Comparison of ENCODE assay signal across 32 cellular contexts in genomic region chr4:182562350-182562749, GRCh38.
DNase-seq lines count a peak whose midpoint lies in the region; ATAC-seq, FAIRE-seq and TF ChIP-seq lines count a peak whose summit lies in the region.
"Had no signal": no experiment of that assay in that cellular context is flagged by ENCODE, and none has a peak within 500 bp of the region (broad histone marks: within the 10 kb centered on the region; RNA-seq: fewer than 3 reads in every experiment).

No MANE protein-coding gene starts in this region.

- RAD21 ChIA-PET in GM12878 (lab: Charles Lee; ENCODE audit: unreplicated experiment) = no interaction called here

- H3K27ac ChIP-seq in BLaER1 (no peak overlapping the region), GM12878 (ENCODE audit: control insufficient read depth, insufficient read depth) (no peak overlapping the region)
- H3K27ac ChIP-seq: 22Rv1, esophagus muscularis mucosa, heart right ventricle, ovary, SK-N-MC had no signal

- no TSS peak for BruUV-seq in GM12878 (replicated peaks; lab: Mats Ljungman, UMichigan)

- FAIRE-seq in GM12878 (lab: Jason Lieb, UNC) = no peak
- FAIRE-seq: GM19239, HepG2 had no signal

- H3K27me3 ChIP-seq in BLaER1 = no peaks in the 10 kb centered on the region
- H3K27me3 ChIP-seq in GM12878 (replicated peaks in 1 of 2; ENCODE audit: control insufficient read depth in 2 of 2, insufficient read depth in 2 of 2, low read length in 1 of 2) = no peaks in the 10 kb centered on the region
- H3K27me3 ChIP-seq: esophagus muscularis mucosa, heart right ventricle, ovary had no signal

- TF ChIP-seq POLR2A in GM12878 (IDR thresholded peaks at IDR 0.05; ENCODE audit: low read depth, low read length) = no peak

- H3K4me3 ChIP-seq in BLaER1 = no peak overlapping the region
- H3K4me3 ChIP-seq in GM12878 = no peak overlapping the region
- H3K4me3 ChIP-seq: esophagus muscularis mucosa, heart right ventricle, ovary, SK-N-MC had no signal

- H3K9ac ChIP-seq in BLaER1 (no peak overlapping the region), GM12878 (ENCODE audit: control insufficient read depth, insufficient read depth, low read length) (no peak overlapping the region)

- no peaks in the 10 kb centered on the region for H3K9me3 Mint-ChIP-seq in activated T-cell treated with anti-CD3 and anti-CD28 coated beads, Interleukin-2, amount 50 U/mL, for 72 hours
- no peaks in the 10 kb centered on the region for H3K9me3 Mint-ChIP-seq in activated naive CD4-positive, alpha-beta T cell treated with anti-CD3 and anti-CD28 coated beads for 36 hours
- H3K9me3 Mint-ChIP-seq: activated T-helper 1 cell treated with anti-CD3 and anti-CD28 coated beads, Interleukin-12 subunit alpha, Interleukin-12 subunit beta, Interleukin-2, Interleukin-4 antibody, amounts not matched to agents 30 ng/mL and 10 ng/mL and 1 ng/mL, durations not matched to agents 14 hours and 24 hours and 36 hours; dendritic cell treated with granulocyte-macrophage colony-stimulating factor and Interleukin-4, amounts not matched to agents 40 ng/mL and 50 ng/mL, for 4 days; endodermal cell; nephron progenitor cell had no signal

- WGBS in GM12878 (ENCODE audit: insufficient coverage, insufficient replicate concordance, low lambda C conversion rate, missing lambda C conversion rate) = 0% methylated on average over 3 of the region's 3 CpGs

- TF ChIP-seq CTCF in GM12878 (IDR thresholded peaks at IDR 0.05 in 2 of 3, conservative IDR thresholded peaks at IDR 0.05 in 1 of 3; ENCODE audit: control insufficient read depth in 2 of 3, extremely low read depth in 1 of 3, insufficient read depth in 1 of 3, low read depth in 3 of 3, low read length in 3 of 3) = no peak

- H3K4me2 ChIP-seq in BLaER1 = peak overlapping the region; percentile 43
- no peak overlapping the region for H3K4me2 ChIP-seq in GM12878 (ENCODE audit: control insufficient read depth, insufficient read depth)

- H3K4me1 Mint-ChIP-seq in activated T-cell treated with anti-CD3 and anti-CD28 coated beads, Interleukin-2, amount 50 U/mL, for 72 hours (ENCODE audit: low read depth) = no peaks in the 10 kb centered on the region
- no peaks in the 10 kb centered on the region for H3K4me1 Mint-ChIP-seq in activated naive CD4-positive, alpha-beta T cell treated with anti-CD3 and anti-CD28 coated beads for 36 hours (ENCODE audit: low read depth)
- H3K4me1 Mint-ChIP-seq: CD14-positive monocyte had no signal

- no peaks in the 10 kb centered on the region for H3K79me2 ChIP-seq in GM12878 (ENCODE audit: control insufficient read depth, insufficient read depth, low read length)

- H3K27ac Mint-ChIP-seq in activated T-cell treated with anti-CD3 and anti-CD28 coated beads, Interleukin-2, amount 50 U/mL, for 72 hours = no peak overlapping the region
- no peak overlapping the region for H3K27ac Mint-ChIP-seq in activated naive CD4-positive, alpha-beta T cell treated with anti-CD3 and anti-CD28 coated beads for 36 hours
- H3K27ac Mint-ChIP-seq: activated T-helper 1 cell treated with anti-CD3 and anti-CD28 coated beads, Interleukin-12 subunit alpha, Interleukin-12 subunit beta, Interleukin-2, Interleukin-4 antibody, amounts not matched to agents 30 ng/mL and 10 ng/mL and 1 ng/mL, durations not matched to agents 14 hours and 24 hours and 36 hours; CD14-positive monocyte; dendritic cell treated with granulocyte-macrophage colony-stimulating factor and Interleukin-4, amounts not matched to agents 40 ng/mL and 50 ng/mL, for 4 days; endodermal cell; nephron progenitor cell had no signal

- intact Hi-C loops in GM12878 (cut with micrococcal nuclease; ENCODE audit: unreplicated experiment) = no loop called here
- intact Hi-C loops in activated naive CD4-positive, alpha-beta T cell treated with anti-CD3 and anti-CD28 coated beads for 36 hours (cut with micrococcal nuclease) = loop anchor here (5.0 kb wide), 1 partner anchor 35 kb away; no protein-coding TSS in a partner anchor

- CTCF ChIA-PET in GM12878 (lab: Yijun Ruan, JAX) = no interaction called here
- CTCF ChIA-PET in activated naive CD4-positive, alpha-beta T cell treated with anti-CD3 and anti-CD28 coated beads for 36 hours (lab: Charles Lee) = no interaction called here

- in situ Hi-C loops in GM12878 (cut with MboI) = no loop called here

- H3K27me3 Mint-ChIP-seq in activated T-cell treated with anti-CD3 and anti-CD28 coated beads, Interleukin-2, amount 50 U/mL, for 72 hours (ENCODE audit: low read depth) = no peaks in the 10 kb centered on the region
- peaks cover 10% of the 10 kb centered on the region for H3K27me3 Mint-ChIP-seq in activated naive CD4-positive, alpha-beta T cell treated with anti-CD3 and anti-CD28 coated beads for 36 hours (ENCODE audit: low read depth)
- H3K27me3 Mint-ChIP-seq: dendritic cell treated with granulocyte-macrophage colony-stimulating factor and Interleukin-4, amounts not matched to agents 40 ng/mL and 50 ng/mL, for 4 days had no signal

- peak; percentile 45 for DNase-seq in HK-2 (ENCODE audit: unreplicated experiment)
- DNase-seq in GM12878 (ENCODE audit: low read depth, low spot score) = no peak
- peak; percentile 59 for DNase-seq in kidney tubule cell (ENCODE audit: low spot score)
- no peak for DNase-seq in activated T-cell treated with anti-CD3 and anti-CD28 coated beads, Interleukin-2, amount 50 U/mL, for 72 hours
- no peak for DNase-seq in activated naive CD4-positive, alpha-beta T cell treated with anti-CD3 and anti-CD28 coated beads for 36 hours
- no peak for DNase-seq in HCEC 1CT
- DNase-seq: activated CD4-positive, CD25-positive, alpha-beta regulatory T cell; activated naive CD4-positive, alpha-beta T cell treated with Interleukin-2 at 50 U/mL for 16 hours; Caco-2; central memory CD4-positive, alpha-beta T cell; endodermal cell; foreskin fibroblast; GF-D8; heart right ventricle; NCI-H1436 treated with DMSO at 0.1 percent for 48 hours; NCI-H748 treated with DMSO at 0.1 percent for 48 hours; nephron progenitor cell; ovary; stimulated activated CD4-positive, alpha-beta T cell treated with anti-CD3 and anti-CD28 coated beads, Interleukin-15, amount 100 ng/mL, for 24 hours; stimulated activated CD4-positive, alpha-beta T cell treated with anti-CD3 and anti-CD28 coated beads, Interleukin-4, amount 100 ng/mL, for 4 hours; T-helper 1 cell; trophoblast cell had no signal

- H4K20me1 ChIP-seq in BLaER1 (no peaks in the 10 kb centered on the region), GM12878 (ENCODE audit: control insufficient read depth, insufficient read depth) (no peaks in the 10 kb centered on the region)

- TF ChIP-seq EP300 in GM12878 (IDR thresholded peaks at IDR 0.05; ENCODE audit: borderline replicate concordance in 1 of 2, control insufficient read depth in 1 of 2, low read depth in 2 of 2, low read length in 2 of 2) = no peak

- POLR2A ChIA-PET in GM12878 (lab: Charles Lee) = no interaction called here

- peaks cover 18% of the 10 kb centered on the region for H3K4me1 ChIP-seq in BLaER1
- H3K4me1 ChIP-seq in GM12878 (ENCODE audit: control insufficient read depth, insufficient read depth, low read length) = no peaks in the 10 kb centered on the region
- H3K4me1 ChIP-seq: Caco-2, esophagus muscularis mucosa had no signal

- H3K36me3 ChIP-seq in BLaER1 (no peaks in the 10 kb centered on the region), GM12878 (ENCODE audit: control insufficient read depth in 2 of 2, insufficient read depth in 2 of 2, low read length in 1 of 2) (no peaks in the 10 kb centered on the region)
- H3K36me3 ChIP-seq: esophagus muscularis mucosa, heart right ventricle, ovary had no signal

- ATAC-seq in GM12878 (peak; percentile 44), GM21717 (IDR thresholded peaks at IDR 0.05; ENCODE audit: unreplicated experiment) (no peak)
- ATAC-seq in activated T-cell treated with anti-CD3 and anti-CD28 coated beads, Interleukin-2, amount 50 U/mL, for 72 hours (replicated peaks in 1 of 2) = no peak
- ATAC-seq: heart right ventricle, HepG2 had no signal

- H3K9me3 ChIP-seq in BLaER1 = no peaks in the 10 kb centered on the region
- no peaks in the 10 kb centered on the region for H3K9me3 ChIP-seq in GM12878 (replicated peaks; ENCODE audit: control insufficient read depth, insufficient read depth, low read length)
- H3K9me3 ChIP-seq: Caco-2, esophagus muscularis mucosa, heart right ventricle, ovary had no signal

- SMC1A ChIA-PET in GM12878 (lab: Charles Lee; ENCODE audit: uncharacterized antibody, unreplicated experiment) = interaction anchor here (1.4 kb wide), 1 partner anchor 12 kb away, joined by 3 read pairs; no protein-coding TSS in a partner anchor

- no peak overlapping the region for H2AFZ ChIP-seq in GM12878 (ENCODE audit: control insufficient read depth, low read depth, low read length)

- no peak for TF ChIP-seq RAD21 in GM12878 (IDR thresholded peaks at IDR 0.05; ENCODE audit: insufficient read depth, low read depth, low read length)

- H3K36me3 Mint-ChIP-seq in activated T-cell treated with anti-CD3 and anti-CD28 coated beads, Interleukin-2, amount 50 U/mL, for 72 hours (ENCODE audit: insufficient read depth in 2 of 2) = no peaks in the 10 kb centered on the region
- no peaks in the 10 kb centered on the region for H3K36me3 Mint-ChIP-seq in activated naive CD4-positive, alpha-beta T cell treated with anti-CD3 and anti-CD28 coated beads for 36 hours (ENCODE audit: low read depth)
- H3K36me3 Mint-ChIP-seq: CD14-positive monocyte had no signal

- H3K4me3 Mint-ChIP-seq in activated T-cell treated with anti-CD3 and anti-CD28 coated beads, Interleukin-2, amount 50 U/mL, for 72 hours = no peak overlapping the region
- H3K4me3 Mint-ChIP-seq in activated naive CD4-positive, alpha-beta T cell treated with anti-CD3 and anti-CD28 coated beads for 36 hours = no peak overlapping the region
- H3K4me3 Mint-ChIP-seq: activated T-helper 1 cell treated with anti-CD3 and anti-CD28 coated beads, Interleukin-12 subunit alpha, Interleukin-12 subunit beta, Interleukin-2, Interleukin-4 antibody, amounts not matched to agents 30 ng/mL and 10 ng/mL and 1 ng/mL, durations not matched to agents 14 hours and 24 hours and 36 hours; CD14-positive monocyte; dendritic cell treated with granulocyte-macrophage colony-stimulating factor and Interleukin-4, amounts not matched to agents 40 ng/mL and 50 ng/mL, for 4 days; endodermal cell; nephron progenitor cell had no signal

TF ChIP-seq in GM12878, 131 proteins besides CTCF, POLR2A, EP300 and RAD21 (continues in another document):
- TF ChIP-seq ZZZ3 (IDR thresholded peaks at IDR 0.05; ENCODE audit: control insufficient read depth, insufficient read length, low read depth) = no peak
- TF ChIP-seq SIN3A (IDR thresholded peaks at IDR 0.05; ENCODE audit: low read depth, low read length) = no peak

Comparison
In these comparisons a context has a peak if more than half of its experiments do, and no peak if none do; other contexts are left out.
1. DNase-seq: peak in HK-2 (single experiment) and kidney tubule cell (single experiment); none in GM12878 (single experiment), activated T-cell treated with anti-CD3 and anti-CD28 coated beads, Interleukin-2, amount 50 U/mL, for 72 hours (0 of 2), activated naive CD4-positive, alpha-beta T cell treated with anti-CD3 and anti-CD28 coated beads for 36 hours (single experiment) and HCEC 1CT (single experiment).